26 cellular contexts compared by ENCODE assay signal in genomic region chr1:3956527-3957170, GRCh38. TPM values are rescaled to one million over a fixed set of nuclear protein-coding genes. Genes with fewer than 3 reads are reported as not detected.
DNase-seq lines count a peak whose midpoint lies in the region; ATAC-seq and TF ChIP-seq lines count a peak whose summit lies in the region.
"Had no signal": no experiment of that assay in that cellular context is flagged by ENCODE, and none has a peak within 500 bp of the region (broad histone marks: within the 10 kb centered on the region; RNA-seq: fewer than 3 reads in every experiment).

No MANE protein-coding gene starts in this region.

- H3K9ac ChIP-seq in BLaER1 = no peak overlapping the region

- peaks cover 9% of the 10 kb centered on the region for H3K4me1 ChIP-seq in BLaER1
- no peaks in the 10 kb centered on the region for H3K4me1 ChIP-seq in RWPE2 (ENCODE audit: insufficient read depth, poor library complexity, severe bottlenecking)
- no peaks in the 10 kb centered on the region for H3K4me1 ChIP-seq in GM23338 (ENCODE audit: insufficient read depth)
- H3K4me1 ChIP-seq: HAP-1, pancreas, Peyer's patch had no signal

- no peak overlapping the region for H3K4me3 Mint-ChIP-seq in GM23338
- H3K4me3 Mint-ChIP-seq: activated naive CD4-positive, alpha-beta T cell treated with anti-CD3 and anti-CD28 coated beads, Interleukin-2, amount 10 ng/mL, durations not matched to agents 7 days and 5 days; activated T-helper 1 cell treated with anti-CD3 and anti-CD28 coated beads, Interleukin-12 subunit alpha, Interleukin-12 subunit beta, Interleukin-2, Interleukin-4 antibody, amounts not matched to agents 30 ng/mL and 10 ng/mL and 1 ng/mL, durations not matched to agents 14 hours and 24 hours and 36 hours; brain; type B pancreatic cell had no signal

- H3K9me3 ChIP-seq in BLaER1 (no peaks in the 10 kb centered on the region), RWPE2 (ENCODE audit: severe bottlenecking) (no peaks in the 10 kb centered on the region)
- H3K9me3 ChIP-seq: HAP-1, pancreas, Peyer's patch had no signal

- peaks cover 5% of the 10 kb centered on the region; the same call in 2 of the 3 replicates for H3K4me1 Mint-ChIP-seq in GM23338
- H3K4me1 Mint-ChIP-seq: activated naive CD4-positive, alpha-beta T cell treated with anti-CD3 and anti-CD28 coated beads, Interleukin-2, amount 10 ng/mL, durations not matched to agents 7 days and 5 days had no signal

- H3K27ac Mint-ChIP-seq in GM23338 = no peak overlapping the region
- H3K27ac Mint-ChIP-seq: activated naive CD4-positive, alpha-beta T cell treated with anti-CD3 and anti-CD28 coated beads, Interleukin-2, amount 10 ng/mL, durations not matched to agents 7 days and 5 days; activated T-helper 1 cell treated with anti-CD3 and anti-CD28 coated beads, Interleukin-12 subunit alpha, Interleukin-12 subunit beta, Interleukin-2, Interleukin-4 antibody, amounts not matched to agents 30 ng/mL and 10 ng/mL and 1 ng/mL, durations not matched to agents 14 hours and 24 hours and 36 hours; type B pancreatic cell had no signal

- H3K4me3 ChIP-seq in BLaER1 (no peak overlapping the region), RWPE2 (ENCODE audit: severe bottlenecking) (no peak overlapping the region), GM23338 (no peak overlapping the region)
- H3K4me3 ChIP-seq: HAP-1, pancreas, Peyer's patch had no signal

- no peaks in the 10 kb centered on the region for H3K9me2 ChIP-seq in GM23338 (ENCODE audit: insufficient read depth)

- peak overlapping the region; percentile 36 for H3K4me2 ChIP-seq in BLaER1
- no peak overlapping the region for H3K4me2 ChIP-seq in GM23338

- peak; percentile 23 for DNase-seq in H4 (ENCODE audit: low spot score)
- DNase-seq in RWPE2 (ENCODE audit: low spot score) = no peak
- DNase-seq in kidney tubule cell (ENCODE audit: low spot score) = peak; percentile 80
- no peak for DNase-seq in NOMO-1 treated with DMSO at 0.1 percent for 48 hours (lab: John Stamatoyannopoulos, UW; ENCODE audit: unreplicated experiment)
- DNase-seq in GM23338 (ENCODE audit: low spot score) = no peak
- no peak for DNase-seq in KBM-7
- DNase-seq: activated CD4-positive, alpha-beta T cell treated with anti-CD3 and anti-CD28 coated beads, Interleukin-2, amount 50 U/mL, for 48 hours; activated naive CD4-positive, alpha-beta T cell treated with anti-CD3 and anti-CD28 coated beads, Interleukin-2, amount 10 ng/mL, durations not matched to agents 7 days and 5 days; head of caudate nucleus; Kasumi-1; mammary epithelial cell; NCI-H146; NCI-H2171 treated with DMSO at 0.1 percent for 48 hours; NCI-H510A treated with DMSO at 0.1 percent for 48 hours; pancreas; Peyer's patch; stimulated activated CD4-positive, alpha-beta T cell treated with anti-CD3 and anti-CD28 coated beads, Interleukin-2, amount 100 ng/mL, for 48 hours had no signal

- H3K36me3 Mint-ChIP-seq in GM23338 (ENCODE audit: low read depth) = peaks cover 13% of the 10 kb centered on the region; the same call in 2 of the 3 replicates
- H3K36me3 Mint-ChIP-seq: activated naive CD4-positive, alpha-beta T cell treated with anti-CD3 and anti-CD28 coated beads, Interleukin-2, amount 10 ng/mL, durations not matched to agents 7 days and 5 days; brain; type B pancreatic cell had no signal

- H3K27ac ChIP-seq in BLaER1 (no peak overlapping the region), RWPE2 (ENCODE audit: poor library complexity, severe bottlenecking) (peak overlapping the region; percentile 19), GM23338 (ENCODE audit: low read depth) (no peak overlapping the region)
- H3K27ac ChIP-seq: C4-2B, epithelial cell of prostate, pancreas, Peyer's patch had no signal

- no peaks in the 10 kb centered on the region for H4K20me1 ChIP-seq in BLaER1
- no peaks in the 10 kb centered on the region for H4K20me1 ChIP-seq in GM23338 (replicated peaks; ENCODE audit: insufficient read depth)

- peaks cover 8% of the 10 kb centered on the region for H3K27me3 Mint-ChIP-seq in GM23338 (ENCODE audit: insufficient read depth, low read depth, poor library complexity)

- ATAC-seq in RWPE2 (ENCODE audit: low read depth) (peak; percentile 84), GM19452 (IDR thresholded peaks at IDR 0.05; ENCODE audit: unreplicated experiment) (no peak), GM23338 (no peak)
- ATAC-seq: activated CD4-positive, CD25-positive, alpha-beta regulatory T cell treated with anti-CD3 and anti-CD28 coated beads, Interleukin-2, amount 50 U/mL, for 24 hours; pancreas had no signal

- H3K79me2 ChIP-seq in GM23338 (replicated peaks; ENCODE audit: insufficient read depth) = no peaks in the 10 kb centered on the region

- in situ Hi-C loops in KBM-7 (cut with MboI; ENCODE audit: low pct_unique_long_range_greater_than_20kb, low sequenced_read_pairs) = no loop called here

- TF ChIP-seq CTCF in RWPE2 (IDR thresholded peaks at IDR 0.05; ENCODE audit: poor library complexity, severe bottlenecking) (no peak), GM23338 (conservative IDR thresholded peaks at IDR 0.05; ENCODE audit: low read depth in 2 of 2) (no peak)

- H3F3A ChIP-seq in GM23338 (replicated peaks; ENCODE audit: low read depth) = no peaks in the 10 kb centered on the region

- H2AFZ ChIP-seq in GM23338 = no peak overlapping the region

- H3K36me3 ChIP-seq in BLaER1 (no peaks in the 10 kb centered on the region), RWPE2 (ENCODE audit: low read depth) (no peaks in the 10 kb centered on the region), GM23338 (ENCODE audit: insufficient read depth) (no peaks in the 10 kb centered on the region; the same call in 1 of the 2 replicates)
- H3K36me3 ChIP-seq: HAP-1, pancreas, Peyer's patch had no signal

- H3K9me3 Mint-ChIP-seq in GM23338 = peaks cover 87% of the 10 kb centered on the region
- H3K9me3 Mint-ChIP-seq: activated naive CD4-positive, alpha-beta T cell treated with anti-CD3 and anti-CD28 coated beads, Interleukin-2, amount 10 ng/mL, durations not matched to agents 7 days and 5 days; activated T-helper 1 cell treated with anti-CD3 and anti-CD28 coated beads, Interleukin-12 subunit alpha, Interleukin-12 subunit beta, Interleukin-2, Interleukin-4 antibody, amounts not matched to agents 30 ng/mL and 10 ng/mL and 1 ng/mL, durations not matched to agents 14 hours and 24 hours and 36 hours; type B pancreatic cell had no signal

- H3K27me3 ChIP-seq in BLaER1 (no peaks in the 10 kb centered on the region), RWPE2 (ENCODE audit: insufficient read depth, poor library complexity, severe bottlenecking) (no peaks in the 10 kb centered on the region), GM23338 (ENCODE audit: insufficient read depth) (no peaks in the 10 kb centered on the region)
- H3K27me3 ChIP-seq: pancreas, Peyer's patch had no signal

TF ChIP-seq in GM23338, 12 proteins besides CTCF, POLR2A, EP300 and RAD21:
- TF ChIP-seq ETS1 (IDR thresholded peaks at IDR 0.05) (no peak), POLR2AphosphoS5 (IDR thresholded peaks at IDR 0.05; ENCODE audit: low read depth) (no peak), ZNF331 (CRISPR knock-in tag; IDR thresholded peaks at IDR 0.05; ENCODE audit: low read depth) (no peak), CREB1 (CRISPR knock-in tag; IDR thresholded peaks at IDR 0.05; ENCODE audit: low read depth) (no peak), STAT1 (IDR thresholded peaks at IDR 0.05; ENCODE audit: unreplicated experiment) (no peak), REST (IDR thresholded peaks at IDR 0.05; ENCODE audit: unreplicated experiment) (no peak)

RNA-seq across cellular contexts. Expression of gene C1orf174, which starts 56.6 kb away (rescaled TPM):
- total RNA-seq in H4 (2014; rRNA removed; shearing (Covaris generic)) = 46.3 and 49.3 TPM in 2 replicates
- 28.7 and 30.8 TPM in 2 replicates for total RNA-seq in GM23338 (2014; rRNA removed; shearing (Covaris generic))
- polyA plus RNA-seq in GM23338 (2016; fragmentation: Nextera tagmentation; extraction: Ambion mirVana) = 26.3 and 28.5 TPM in 2 replicates

Comparison
In these comparisons a context has a peak if more than half of its experiments do, and no peak if none do; other contexts are left out.
1. DNase-seq: peak in H4 (single experiment) and kidney tubule cell (single experiment); none in RWPE2 (single experiment), NOMO-1 treated with DMSO at 0.1 percent for 48 hours (single experiment), GM23338 (single experiment) and KBM-7 (single experiment).